ENCODE assay signal across 1 cellular context in genomic region chrX:46758163-46758955, GRCh38.
TF ChIP-seq lines count a peak whose summit lies in the region.

No MANE protein-coding gene starts in this region.

TF ChIP-seq in HEK293, 187 proteins besides CTCF, POLR2A, EP300 and RAD21 (continued from another document and continues in another):
- TF ChIP-seq PRDM4 (tag by site-specific recombination; IDR thresholded peaks at IDR 0.05) (no peak), OSR2 (tag by site-specific recombination; IDR thresholded peaks at IDR 0.05) (no peak), ZNF707 (tag by site-specific recombination; IDR thresholded peaks at IDR 0.05) (no peak), ZNF394 (tag by site-specific recombination; IDR thresholded peaks at IDR 0.05; ENCODE audit: borderline replicate concordance) (peak; percentile 93), ZNF791 (tag by site-specific recombination; IDR thresholded peaks at IDR 0.05) (no peak), KLF9 (tag by site-specific recombination; IDR thresholded peaks at IDR 0.05; ENCODE audit: low read depth) (peak; percentile 45; the same call in 1 of the 2 replicates), ZNF76 (tag by site-specific recombination; IDR thresholded peaks at IDR 0.05; ENCODE audit: borderline replicate concordance, low read depth) (0 out of 2 replicates have a peak, but pooled peaks have one; percentile 48), KLF8 (tag by site-specific recombination; IDR thresholded peaks at IDR 0.05) (peak; percentile 76; the same call in 1 of the 2 replicates), ZNF391 (tag by site-specific recombination; IDR thresholded peaks at IDR 0.05; ENCODE audit: borderline replicate concordance, low read depth) (no peak), ZBTB21 (tag by site-specific recombination; IDR thresholded peaks at IDR 0.05) (no peak), ATF2 (tag by site-specific recombination; IDR thresholded peaks at IDR 0.05; ENCODE audit: low read depth) (no peak), ZNF324 (tag by site-specific recombination; IDR thresholded peaks at IDR 0.05) (no peak), ZNF239 (tag by site-specific recombination; IDR thresholded peaks at IDR 0.05) (no peak), BCL11B (tag by site-specific recombination; IDR thresholded peaks at IDR 0.05; ENCODE audit: low read depth) (no peak), ZFP3 (tag by site-specific recombination; IDR thresholded peaks at IDR 0.05; ENCODE audit: low read depth) (no peak), ZNF658 (tag by site-specific recombination; IDR thresholded peaks at IDR 0.05) (no peak), ZFP37 (tag by site-specific recombination; IDR thresholded peaks at IDR 0.05) (0 out of 2 replicates have a peak, but pooled peaks have one; percentile 38), ZNF121 (tag by site-specific recombination; IDR thresholded peaks at IDR 0.05) (no peak), ZXDB (tag by site-specific recombination; IDR thresholded peaks at IDR 0.05) (0 out of 2 replicates have a peak, but pooled peaks have one; percentile 9), ZNF114 (tag by site-specific recombination; IDR thresholded peaks at IDR 0.05) (no peak), GLIS1 (tag by site-specific recombination; IDR thresholded peaks at IDR 0.05) (no peak), PRDM10 (tag by site-specific recombination; IDR thresholded peaks at IDR 0.05) (peak; percentile 39; the same call in 1 of the 2 replicates), SP2 (tag by site-specific recombination; IDR thresholded peaks at IDR 0.05) (no peak), ZNF366 (tag by site-specific recombination; conservative IDR thresholded peaks at IDR 0.05) (no peak), ZNF155 (tag by site-specific recombination; IDR thresholded peaks at IDR 0.05) (no peak), ZNF645 (tag by site-specific recombination; IDR thresholded peaks at IDR 0.05) (no peak), ZNF792 (tag by site-specific recombination; IDR thresholded peaks at IDR 0.05) (no peak), SP3 (tag by site-specific recombination; IDR thresholded peaks at IDR 0.05) (no peak)
- TF ChIP-seq, protein P1, sequence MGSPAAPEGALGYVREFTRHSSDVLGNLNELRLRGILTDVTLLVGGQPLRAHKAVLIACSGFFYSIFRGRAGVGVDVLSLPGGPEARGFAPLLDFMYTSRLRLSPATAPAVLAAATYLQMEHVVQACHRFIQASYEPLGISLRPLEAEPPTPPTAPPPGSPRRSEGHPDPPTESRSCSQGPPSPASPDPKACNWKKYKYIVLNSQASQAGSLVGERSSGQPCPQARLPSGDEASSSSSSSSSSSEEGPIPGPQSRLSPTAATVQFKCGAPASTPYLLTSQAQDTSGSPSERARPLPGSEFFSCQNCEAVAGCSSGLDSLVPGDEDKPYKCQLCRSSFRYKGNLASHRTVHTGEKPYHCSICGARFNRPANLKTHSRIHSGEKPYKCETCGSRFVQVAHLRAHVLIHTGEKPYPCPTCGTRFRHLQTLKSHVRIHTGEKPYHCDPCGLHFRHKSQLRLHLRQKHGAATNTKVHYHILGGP (tag by site-specific recombination; IDR thresholded peaks at IDR 0.05) = no peak
- TF ChIP-seq, protein P2, sequence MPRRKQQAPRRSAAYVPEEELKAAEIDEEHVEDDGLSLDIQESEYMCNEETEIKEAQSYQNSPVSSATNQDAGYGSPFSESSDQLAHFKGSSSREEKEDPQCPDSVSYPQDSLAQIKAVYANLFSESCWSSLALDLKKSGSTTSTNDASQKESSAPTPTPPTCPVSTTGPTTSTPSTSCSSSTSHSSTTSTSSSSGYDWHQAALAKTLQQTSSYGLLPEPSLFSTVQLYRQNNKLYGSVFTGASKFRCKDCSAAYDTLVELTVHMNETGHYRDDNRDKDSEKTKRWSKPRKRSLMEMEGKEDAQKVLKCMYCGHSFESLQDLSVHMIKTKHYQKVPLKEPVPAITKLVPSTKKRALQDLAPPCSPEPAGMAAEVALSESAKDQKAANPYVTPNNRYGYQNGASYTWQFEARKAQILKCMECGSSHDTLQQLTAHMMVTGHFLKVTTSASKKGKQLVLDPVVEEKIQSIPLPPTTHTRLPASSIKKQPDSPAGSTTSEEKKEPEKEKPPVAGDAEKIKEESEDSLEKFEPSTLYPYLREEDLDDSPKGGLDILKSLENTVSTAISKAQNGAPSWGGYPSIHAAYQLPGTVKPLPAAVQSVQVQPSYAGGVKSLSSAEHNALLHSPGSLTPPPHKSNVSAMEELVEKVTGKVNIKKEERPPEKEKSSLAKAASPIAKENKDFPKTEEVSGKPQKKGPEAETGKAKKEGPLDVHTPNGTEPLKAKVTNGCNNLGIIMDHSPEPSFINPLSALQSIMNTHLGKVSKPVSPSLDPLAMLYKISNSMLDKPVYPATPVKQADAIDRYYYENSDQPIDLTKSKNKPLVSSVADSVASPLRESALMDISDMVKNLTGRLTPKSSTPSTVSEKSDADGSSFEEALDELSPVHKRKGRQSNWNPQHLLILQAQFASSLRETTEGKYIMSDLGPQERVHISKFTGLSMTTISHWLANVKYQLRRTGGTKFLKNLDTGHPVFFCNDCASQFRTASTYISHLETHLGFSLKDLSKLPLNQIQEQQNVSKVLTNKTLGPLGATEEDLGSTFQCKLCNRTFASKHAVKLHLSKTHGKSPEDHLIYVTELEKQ (tag by site-specific recombination; IDR thresholded peaks at IDR 0.05; ENCODE audit: borderline replicate concordance) = no peak
- TF ChIP-seq, protein P3, sequence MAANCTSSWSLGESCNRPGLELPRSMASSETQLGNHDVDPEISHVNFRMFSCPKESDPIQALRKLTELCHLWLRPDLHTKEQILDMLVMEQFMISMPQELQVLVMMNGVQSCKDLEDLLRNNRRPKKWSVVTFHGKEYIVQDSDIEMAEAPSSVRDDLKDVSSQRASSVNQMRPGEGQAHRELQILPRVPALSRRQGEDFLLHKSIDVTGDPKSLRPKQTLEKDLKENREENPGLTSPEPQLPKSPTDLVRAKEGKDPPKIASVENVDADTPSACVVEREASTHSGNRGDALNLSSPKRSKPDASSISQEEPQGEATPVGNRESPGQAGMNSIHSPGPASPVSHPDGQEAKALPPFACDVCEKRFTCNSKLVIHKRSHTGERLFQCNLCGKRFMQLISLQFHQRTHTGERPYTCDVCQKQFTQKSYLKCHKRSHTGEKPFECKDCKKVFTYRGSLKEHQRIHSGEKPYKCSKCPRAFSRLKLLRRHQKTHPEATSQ (tag by site-specific recombination; IDR thresholded peaks at IDR 0.05) = no peak
- TF ChIP-seq, protein P4, sequence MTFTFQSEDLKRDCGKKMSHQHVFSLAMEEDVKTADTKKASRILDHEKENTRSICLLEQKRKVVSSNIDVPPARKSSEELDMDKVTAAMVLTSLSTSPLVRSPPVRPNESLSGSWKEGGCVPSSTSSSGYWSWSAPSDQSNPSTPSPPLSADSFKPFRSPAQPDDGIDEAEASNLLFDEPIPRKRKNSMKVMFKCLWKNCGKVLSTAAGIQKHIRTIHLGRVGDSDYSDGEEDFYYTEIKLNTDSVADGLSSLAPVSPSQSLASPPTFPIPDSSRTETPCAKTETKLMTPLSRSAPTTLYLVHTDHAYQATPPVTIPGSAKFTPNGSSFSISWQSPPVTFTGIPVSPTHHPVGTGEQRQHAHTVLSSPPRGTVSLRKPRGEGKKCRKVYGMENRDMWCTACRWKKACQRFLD (tag by site-specific recombination; IDR thresholded peaks at IDR 0.05) = no peak
- TF ChIP-seq, protein P5, sequence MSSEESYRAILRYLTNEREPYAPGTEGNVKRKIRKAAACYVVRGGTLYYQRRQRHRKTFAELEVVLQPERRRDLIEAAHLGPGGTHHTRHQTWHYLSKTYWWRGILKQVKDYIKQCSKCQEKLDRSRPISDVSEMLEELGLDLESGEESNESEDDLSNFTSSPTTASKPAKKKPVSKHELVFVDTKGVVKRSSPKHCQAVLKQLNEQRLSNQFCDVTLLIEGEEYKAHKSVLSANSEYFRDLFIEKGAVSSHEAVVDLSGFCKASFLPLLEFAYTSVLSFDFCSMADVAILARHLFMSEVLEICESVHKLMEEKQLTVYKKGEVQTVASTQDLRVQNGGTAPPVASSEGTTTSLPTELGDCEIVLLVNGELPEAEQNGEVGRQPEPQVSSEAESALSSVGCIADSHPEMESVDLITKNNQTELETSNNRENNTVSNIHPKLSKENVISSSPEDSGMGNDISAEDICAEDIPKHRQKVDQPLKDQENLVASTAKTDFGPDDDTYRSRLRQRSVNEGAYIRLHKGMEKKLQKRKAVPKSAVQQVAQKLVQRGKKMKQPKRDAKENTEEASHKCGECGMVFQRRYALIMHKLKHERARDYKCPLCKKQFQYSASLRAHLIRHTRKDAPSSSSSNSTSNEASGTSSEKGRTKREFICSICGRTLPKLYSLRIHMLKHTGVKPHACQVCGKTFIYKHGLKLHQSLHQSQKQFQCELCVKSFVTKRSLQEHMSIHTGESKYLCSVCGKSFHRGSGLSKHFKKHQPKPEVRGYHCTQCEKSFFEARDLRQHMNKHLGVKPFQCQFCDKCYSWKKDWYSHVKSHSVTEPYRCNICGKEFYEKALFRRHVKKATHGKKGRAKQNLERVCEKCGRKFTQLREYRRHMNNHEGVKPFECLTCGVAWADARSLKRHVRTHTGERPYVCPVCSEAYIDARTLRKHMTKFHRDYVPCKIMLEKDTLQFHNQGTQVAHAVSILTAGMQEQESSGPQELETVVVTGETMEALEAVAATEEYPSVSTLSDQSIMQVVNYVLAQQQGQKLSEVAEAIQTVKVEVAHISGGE (tag by site-specific recombination; conservative IDR thresholded peaks at IDR 0.05; ENCODE audit: low read depth) = peak; percentile 26; the same call in 1 of the 2 replicates
- TF ChIP-seq, protein P6, sequence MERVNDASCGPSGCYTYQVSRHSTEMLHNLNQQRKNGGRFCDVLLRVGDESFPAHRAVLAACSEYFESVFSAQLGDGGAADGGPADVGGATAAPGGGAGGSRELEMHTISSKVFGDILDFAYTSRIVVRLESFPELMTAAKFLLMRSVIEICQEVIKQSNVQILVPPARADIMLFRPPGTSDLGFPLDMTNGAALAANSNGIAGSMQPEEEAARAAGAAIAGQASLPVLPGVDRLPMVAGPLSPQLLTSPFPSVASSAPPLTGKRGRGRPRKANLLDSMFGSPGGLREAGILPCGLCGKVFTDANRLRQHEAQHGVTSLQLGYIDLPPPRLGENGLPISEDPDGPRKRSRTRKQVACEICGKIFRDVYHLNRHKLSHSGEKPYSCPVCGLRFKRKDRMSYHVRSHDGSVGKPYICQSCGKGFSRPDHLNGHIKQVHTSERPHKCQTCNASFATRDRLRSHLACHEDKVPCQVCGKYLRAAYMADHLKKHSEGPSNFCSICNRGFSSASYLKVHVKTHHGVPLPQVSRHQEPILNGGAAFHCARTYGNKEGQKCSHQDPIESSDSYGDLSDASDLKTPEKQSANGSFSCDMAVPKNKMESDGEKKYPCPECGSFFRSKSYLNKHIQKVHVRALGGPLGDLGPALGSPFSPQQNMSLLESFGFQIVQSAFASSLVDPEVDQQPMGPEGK (tag by site-specific recombination; IDR thresholded peaks at IDR 0.05) = peak; percentile 59
